ENCODE assay signal across 29 cellular contexts in genomic region chr15:91896656-91897055, GRCh38.
"Had no signal": no experiment of that assay in that cellular context is flagged by ENCODE, and none has a peak within 500 bp of the region (broad histone marks: within the 10 kb centered on the region; RNA-seq: fewer than 3 reads in every experiment).

No MANE protein-coding gene starts in this region.

- H3K27ac Mint-ChIP-seq: activated B cell treated with CpG ODN at 0.5 μM for 24 hours; activated CD4-positive, alpha-beta T cell treated with anti-CD3 and anti-CD28 coated beads, Interleukin-2, amount 10 ng/mL, durations not matched to agents 24 days and 14 days; activated CD8-positive, alpha-beta memory T cell treated with anti-CD3 and anti-CD28 coated beads, Interleukin-2, amount 10 ng/mL, durations not matched to agents 7 days and 5 days; activated naive CD4-positive, alpha-beta T cell treated with anti-CD3 and anti-CD28 coated beads, Interleukin-2, amount 50 U/mL, for 24 hours; activated T-cell treated with anti-CD3 and anti-CD28 coated beads, Interleukin-2, amount 50 U/mL, for 24 hours; activated T-helper 1 cell treated with anti-CD3 and anti-CD28 coated beads, Interleukin-12 subunit alpha, Interleukin-12 subunit beta, Interleukin-2, Interleukin-4 antibody, amounts not matched to agents 30 ng/mL and 10 ng/mL and 1 ng/mL, durations not matched to agents 14 hours and 24 hours and 36 hours had no signal

- DNase-seq: activated B cell treated with CpG ODN at 0.5 μM for 24 hours; activated CD4-positive, alpha-beta T cell treated with anti-CD3 and anti-CD28 coated beads for 1 hour; activated CD4-positive, alpha-beta T cell treated with anti-CD3 and anti-CD28 coated beads, Interleukin-2, amount 10 ng/mL, durations not matched to agents 24 days and 14 days; activated CD4-positive, alpha-beta T cell treated with anti-CD3 and anti-CD28 coated beads, Interleukin-2, amount 50 U/mL, for 48 hours; activated CD8-positive, alpha-beta memory T cell treated with anti-CD3 and anti-CD28 coated beads, Interleukin-2, amount 10 ng/mL, durations not matched to agents 7 days and 5 days; activated effector memory CD4-positive, alpha-beta T cell treated with Interleukin-2 at 50 U/mL for 16 hours; activated naive CD4-positive, alpha-beta T cell; activated T-cell treated with anti-CD3 and anti-CD28 coated beads, Interleukin-2, amount 50 U/mL, for 24 hours; amniotic stem cell; body of pancreas; MG63; NCI-H1105; NCI-H1436; NCI-H1694 treated with DMSO at 0.1 percent for 48 hours; NCI-H2029 treated with DMSO at 0.1 percent for 48 hours; NCI-H345; NCI-H510A; NCI-H526 treated with DMSO at 0.1 percent for 48 hours; NCI-H82; NK-92 treated with Interleukin-12 subunit alpha and Interleukin-12 subunit beta, amount 100 ng/mL, for 24 hours; Peyer's patch; SIG-M5; T-helper 2 cell; T1000 had no signal

- H3K4me3 Mint-ChIP-seq: activated B cell treated with CpG ODN at 0.5 μM for 24 hours; activated CD4-positive, alpha-beta T cell treated with anti-CD3 and anti-CD28 coated beads, Interleukin-2, amount 10 ng/mL, durations not matched to agents 24 days and 14 days; activated CD8-positive, alpha-beta memory T cell treated with anti-CD3 and anti-CD28 coated beads, Interleukin-2, amount 10 ng/mL, durations not matched to agents 7 days and 5 days; activated naive CD4-positive, alpha-beta T cell treated with anti-CD3 and anti-CD28 coated beads, Interleukin-2, amount 50 U/mL, for 24 hours; activated T-cell treated with anti-CD3 and anti-CD28 coated beads, Interleukin-2, amount 50 U/mL, for 24 hours; activated T-helper 1 cell treated with anti-CD3 and anti-CD28 coated beads, Interleukin-12 subunit alpha, Interleukin-12 subunit beta, Interleukin-2, Interleukin-4 antibody, amounts not matched to agents 30 ng/mL and 10 ng/mL and 1 ng/mL, durations not matched to agents 14 hours and 24 hours and 36 hours had no signal

- ATAC-seq: activated CD8-positive, alpha-beta memory T cell treated with anti-CD3 and anti-CD28 coated beads, Interleukin-2, amount 10 ng/mL, durations not matched to agents 7 days and 5 days; body of pancreas had no signal

- H3K27me3 ChIP-seq: ascending aorta, body of pancreas, MG63, Peyer's patch had no signal

- H3K4me1 ChIP-seq: ascending aorta, body of pancreas, Peyer's patch had no signal

- H3K4me1 Mint-ChIP-seq: activated B cell treated with CpG ODN at 0.5 μM for 24 hours; activated CD8-positive, alpha-beta memory T cell treated with anti-CD3 and anti-CD28 coated beads, Interleukin-2, amount 10 ng/mL, durations not matched to agents 7 days and 5 days had no signal

- H3K36me3 ChIP-seq: ascending aorta, Peyer's patch had no signal

- H3K27ac ChIP-seq: ascending aorta, body of pancreas, KMS-11, Peyer's patch had no signal

- H3K27me3 Mint-ChIP-seq: activated B cell treated with CpG ODN at 0.5 μM for 24 hours; activated CD4-positive, alpha-beta T cell treated with anti-CD3 and anti-CD28 coated beads, Interleukin-2, amount 10 ng/mL, durations not matched to agents 24 days and 14 days; activated CD8-positive, alpha-beta memory T cell treated with anti-CD3 and anti-CD28 coated beads, Interleukin-2, amount 10 ng/mL, durations not matched to agents 7 days and 5 days; activated naive CD4-positive, alpha-beta T cell treated with anti-CD3 and anti-CD28 coated beads, Interleukin-2, amount 50 U/mL, for 24 hours; activated T-cell treated with anti-CD3 and anti-CD28 coated beads, Interleukin-2, amount 50 U/mL, for 24 hours had no signal

- FAIRE-seq: TTC549 had no signal

- H3K4me3 ChIP-seq: ascending aorta, body of pancreas, MG63, Peyer's patch had no signal

- H3K9me3 ChIP-seq: Peyer's patch had no signal
